Comparison of ENCODE assay signal across 23 cellular contexts in the genomic region with DNA sequence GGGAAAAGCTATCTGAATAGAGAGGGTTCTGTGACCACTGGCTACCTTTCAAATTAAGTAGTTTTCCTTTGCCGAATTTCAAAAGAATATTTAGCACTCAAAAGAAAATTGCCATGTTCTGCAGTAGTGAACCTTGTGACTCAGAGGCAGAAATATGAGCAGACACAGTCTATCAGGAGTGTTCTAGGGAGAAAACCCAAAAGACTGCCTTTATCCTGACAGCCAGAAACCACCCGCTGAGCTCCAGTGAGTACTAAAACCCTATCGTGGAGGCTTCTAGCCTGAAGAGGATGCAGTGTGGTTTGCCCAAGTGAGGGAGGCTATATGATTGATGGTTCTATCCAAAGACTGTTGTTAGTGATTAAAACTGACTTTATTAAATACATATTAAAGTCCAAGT. TPM values are rescaled to one million over a fixed set of nuclear protein-coding genes. Genes with fewer than 3 reads are reported as not detected.
A peak's percentile ranks its signal among the peaks of the same experiment; 100 is the strongest.
DNase-seq lines count a peak whose midpoint lies in the region; ATAC-seq and TF ChIP-seq lines count a peak whose summit lies in the region.
"Had no signal": no experiment of that assay in that cellular context is flagged by ENCODE, and none has a peak within 500 bp of the region (broad histone marks: within the 10 kb centered on the region; RNA-seq: fewer than 3 reads in every experiment).

No MANE protein-coding gene starts in this region.

- H3K14ac ChIP-seq in mesenchymal stem cell (ENCODE audit: low read length in 2 of 2), result no peak overlapping the region

- no peak for ATAC-seq in HG02981 (IDR thresholded peaks at IDR 0.05; ENCODE audit: unreplicated experiment)
- ATAC-seq: CD8-positive, alpha-beta T cell had no signal

- H3K79me2 ChIP-seq in MM.1S (ENCODE audit: low read length), result no peaks in the 10 kb centered on the region

- H3F3A ChIP-seq in MM.1S (ENCODE audit: insufficient read depth, low read length), result no peaks in the 10 kb centered on the region

- no peak overlapping the region for H2BK15ac ChIP-seq in mesenchymal stem cell (ENCODE audit: low read depth, poor library complexity, severe bottlenecking)

- H3K4ac ChIP-seq in mesenchymal stem cell (ENCODE audit: low read depth in 1 of 2, low read length in 2 of 2), result no peak overlapping the region

- no peak overlapping the region for H3K23ac ChIP-seq in mesenchymal stem cell (ENCODE audit: low read length in 2 of 2)

- H2BK5ac ChIP-seq in mesenchymal stem cell (ENCODE audit: low read depth, low read length, poor library complexity, severe bottlenecking), result no peak overlapping the region

- H3K9me2 ChIP-seq in MM.1S (replicated peaks; ENCODE audit: insufficient read depth, low read length), result no peaks in the 10 kb centered on the region
- H3K9me2 ChIP-seq: SK-N-SH had no signal

- WGBS in mesenchymal stem cell, result 66% methylated on average over 3 of the region's 3 CpGs

- in situ Hi-C loops in KBM-7 (cut with MboI; ENCODE audit: low pct_unique_long_range_greater_than_20kb, low sequenced_read_pairs), result no loop called here

- H3K9ac ChIP-seq in mesenchymal stem cell (ENCODE audit: low read length), result no peak overlapping the region
- no peak overlapping the region for H3K9ac ChIP-seq in MM.1S (ENCODE audit: low read length)
- H3K9ac ChIP-seq: BLaER1, SK-N-SH had no signal

- H3K4me2 ChIP-seq in mesenchymal stem cell (ENCODE audit: low read length, poor library complexity, severe bottlenecking), result no peak overlapping the region
- H3K4me2 ChIP-seq in MM.1S (ENCODE audit: low read depth, low read length), result no peak overlapping the region
- H3K4me2 ChIP-seq: BLaER1, SK-N-SH had no signal

- no peak overlapping the region for H2BK120ac ChIP-seq in mesenchymal stem cell (ENCODE audit: low read depth, low read length)

- intact Hi-C loops in cardiac septum (cut with DNase I), result no loop called here

- H3K4me1 ChIP-seq in cardiac muscle cell (ENCODE audit: low read depth) (peaks cover 19% of the 10 kb centered on the region), mesenchymal stem cell (ENCODE audit: control insufficient read depth, insufficient read depth, low read depth, low read length) (no peaks in the 10 kb centered on the region), MM.1S (ENCODE audit: low read length) (no peaks in the 10 kb centered on the region)
- H3K4me1 ChIP-seq: BLaER1 had no signal

- no peaks in the 10 kb centered on the region for H4K20me1 ChIP-seq in MM.1S (ENCODE audit: insufficient read depth, low read length)
- H4K20me1 ChIP-seq: BLaER1 had no signal

- no peaks in the 10 kb centered on the region for H3K79me1 ChIP-seq in mesenchymal stem cell (replicated peaks; ENCODE audit: low read length, poor library complexity, severe bottlenecking)

- no peak overlapping the region for H2BK12ac ChIP-seq in mesenchymal stem cell (ENCODE audit: low read length in 2 of 2)

- peak in 1 of 2 donors; percentile 13 for DNase-seq in cardiac muscle cell (ENCODE audit: low read depth in 1 of 2, low spot score in 1 of 2)
- no peak for DNase-seq in cardiac septum (ENCODE audit: low spot score)
- DNase-seq in KBM-7, result peak; percentile 9
- peak; percentile 76 for DNase-seq in amniotic epithelial cell (ENCODE audit: low read depth)
- peak; percentile 15 for DNase-seq in mesenchymal stem cell
- no peak for DNase-seq in DMS114 treated with DMSO at 0.1 percent for 48 hours (lab: John Stamatoyannopoulos, UW; ENCODE audit: unreplicated experiment)
- no peak for DNase-seq in MM.1S
- DNase-seq: Calu3; CD8-positive, alpha-beta T cell; DMS53; HCEC 1CT; Kasumi-1; NCI-H1105 treated with DMSO at 0.1 percent for 48 hours; NCI-H1694; NCI-H2081 treated with DMSO at 0.1 percent for 48 hours; NCI-H510A treated with DMSO at 0.1 percent for 48 hours; NCI-H774; SHP77 treated with DMSO at 0.1 percent for 48 hours; SK-N-SH had no signal

- H2AFZ ChIP-seq in mesenchymal stem cell (ENCODE audit: low read depth, low read length) (no peak overlapping the region), MM.1S (ENCODE audit: low read length) (no peak overlapping the region)

- TF ChIP-seq CTCF in cardiac muscle cell (IDR thresholded peaks at IDR 0.05; ENCODE audit: low read depth, low read length) (no peak), MM.1S (IDR thresholded peaks at IDR 0.05; ENCODE audit: low read length) (no peak)

- H4K8ac ChIP-seq in mesenchymal stem cell (ENCODE audit: low read length), result no peak overlapping the region

- H3K18ac ChIP-seq in mesenchymal stem cell (ENCODE audit: low read depth in 1 of 2, low read length in 2 of 2), result no peak overlapping the region

- peak overlapping the region; percentile 44 for H3K27ac ChIP-seq in cardiac muscle cell
- no peak overlapping the region for H3K27ac ChIP-seq in mesenchymal stem cell (ENCODE audit: low read length, poor library complexity, severe bottlenecking)
- H3K27ac ChIP-seq in MM.1S (ENCODE audit: low read length), result no peak overlapping the region
- H3K27ac ChIP-seq: BLaER1 had no signal

- no peak overlapping the region for H4K91ac ChIP-seq in mesenchymal stem cell (ENCODE audit: low read length)

- H3K36me3 ChIP-seq in cardiac muscle cell (peaks cover 12% of the 10 kb centered on the region), mesenchymal stem cell (ENCODE audit: control insufficient read depth in 1 of 2, insufficient read depth in 2 of 2, low read depth in 1 of 2, low read length in 2 of 2) (no peaks in the 10 kb centered on the region), MM.1S (replicated peaks; ENCODE audit: insufficient read depth, low read length) (no peaks in the 10 kb centered on the region)
- H3K36me3 ChIP-seq: BLaER1 had no signal

- no peak overlapping the region for H2AK5ac ChIP-seq in mesenchymal stem cell (ENCODE audit: low read length, severe bottlenecking)

- H3K4me3 ChIP-seq in cardiac muscle cell (no peak overlapping the region), mesenchymal stem cell (ENCODE audit: insufficient read depth in 1 of 2, low read depth in 1 of 2, low read length in 2 of 2) (no peak overlapping the region), MM.1S (ENCODE audit: low read length) (no peak overlapping the region)
- H3K4me3 ChIP-seq: BLaER1 had no signal

- H3K9me3 ChIP-seq in cardiac muscle cell (ENCODE audit: low read depth), result no peaks in the 10 kb centered on the region
- H3K9me3 ChIP-seq in mesenchymal stem cell (ENCODE audit: control insufficient read depth, low read length), result no peaks in the 10 kb centered on the region
- H3K9me3 ChIP-seq in MM.1S (replicated peaks; ENCODE audit: insufficient read depth, low read length), result no peaks in the 10 kb centered on the region
- H3K9me3 ChIP-seq: BLaER1, SK-N-SH had no signal

- H3K27me3 ChIP-seq in cardiac muscle cell (no peaks in the 10 kb centered on the region), mesenchymal stem cell (ENCODE audit: control insufficient read depth in 1 of 2, insufficient read depth in 1 of 2, low read length in 2 of 2) (no peaks in the 10 kb centered on the region), MM.1S (replicated peaks; ENCODE audit: insufficient read depth, low read length) (no peaks in the 10 kb centered on the region)
- H3K27me3 ChIP-seq: BLaER1 had no signal

RNA-seq across cellular contexts. Expression of a gene that starts 21.9 kb away (rescaled TPM):
- total RNA-seq in cardiac muscle cell (75.3 and 79.8 TPM in 2 replicates), cardiac septum (83.7 TPM)
- 25.3 and 37.5 TPM in 2 replicates for polyA plus RNA-seq in cardiac muscle cell
- polyA plus RNA-seq in mesenchymal stem cell (2013, experiment 1 of 2), result 36.0 TPM
- 35.0 TPM for polyA plus RNA-seq in mesenchymal stem cell (2013, experiment 2 of 2)
- total RNA-seq: Calu3; CD8-positive, alpha-beta T cell; OCI-LY7 had no signal
- polyA plus RNA-seq: IgD-negative memory B cell had no signal

Comparison
In these comparisons a context has a peak if more than half of its experiments do, and no peak if none do; other contexts are left out.
1. DNase-seq: peak in KBM-7 (single experiment), amniotic epithelial cell (single experiment) and mesenchymal stem cell (single experiment); none in cardiac septum (single experiment), DMS114 treated with DMSO at 0.1 percent for 48 hours (single experiment) and MM.1S (single experiment).